ENCODE assay signal across 8 cellular contexts in the genomic region with DNA sequence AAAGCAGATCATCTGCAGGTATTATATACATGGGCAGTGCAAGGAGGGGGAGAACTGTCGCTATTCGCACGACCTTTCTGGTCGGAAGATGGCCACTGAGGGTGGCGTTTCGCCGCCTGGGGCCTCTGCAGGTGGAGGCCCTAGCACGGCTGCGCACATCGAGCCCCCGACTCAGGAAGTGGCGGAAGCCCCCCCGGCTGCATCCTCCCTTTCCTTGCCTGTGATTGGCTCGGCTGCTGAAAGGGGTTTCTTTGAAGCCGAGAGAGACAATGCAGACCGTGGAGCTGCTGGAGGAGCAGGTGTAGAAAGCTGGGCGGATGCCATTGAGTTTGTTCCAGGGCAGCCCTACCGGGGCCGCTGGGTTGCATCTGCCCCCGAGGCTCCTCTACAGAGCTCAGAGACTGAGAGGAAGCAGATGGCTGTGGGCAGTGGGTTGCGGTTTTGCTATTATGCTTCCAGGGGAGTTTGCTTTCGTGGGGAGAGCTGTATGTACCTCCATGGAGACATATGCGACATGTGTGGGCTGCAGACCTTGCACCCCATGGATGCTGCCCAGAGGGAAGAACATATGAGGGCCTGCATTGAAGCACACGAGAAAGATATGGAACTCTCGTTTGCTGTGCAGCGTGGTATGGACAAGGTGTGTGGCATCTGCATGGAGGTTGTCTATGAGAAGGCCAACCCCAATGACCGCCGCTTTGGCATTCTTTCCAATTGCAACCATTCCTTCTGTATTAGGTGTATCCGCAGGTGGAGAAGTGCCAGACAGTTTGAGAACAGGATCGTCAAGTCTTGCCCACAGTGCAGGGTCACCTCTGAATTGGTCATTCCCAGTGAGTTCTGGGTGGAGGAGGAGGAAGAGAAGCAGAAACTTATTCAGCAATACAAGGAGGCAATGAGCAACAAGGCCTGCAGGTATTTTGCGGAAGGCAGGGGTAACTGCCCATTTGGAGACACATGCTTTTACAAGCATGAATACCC. TPM values are rescaled to one million over a fixed set of nuclear protein-coding genes. Genes with fewer than 3 reads are reported as not detected.
DNase-seq lines count a peak whose midpoint lies in the region; ATAC-seq, FAIRE-seq and TF ChIP-seq lines count a peak whose summit lies in the region.

No MANE protein-coding gene starts in this region.

- no peaks in the 10 kb centered on the region for H3K27me3 Mint-ChIP-seq in activated CD8-positive, alpha-beta T cell treated with anti-CD3 and anti-CD28 coated beads for 36 hours
- H3K27me3 Mint-ChIP-seq in Calu3 (ENCODE audit: unreplicated experiment) = no peaks in the 10 kb centered on the region

- H3K4me3 Mint-ChIP-seq in activated CD8-positive, alpha-beta T cell treated with anti-CD3 and anti-CD28 coated beads for 36 hours = peak overlapping the region; percentile 60
- no peak overlapping the region for H3K4me3 Mint-ChIP-seq in Calu3 (ENCODE audit: low read depth, unreplicated experiment)

- H3K4me1 Mint-ChIP-seq in activated CD8-positive, alpha-beta T cell treated with anti-CD3 and anti-CD28 coated beads for 36 hours (ENCODE audit: low read depth) = no peaks in the 10 kb centered on the region
- no peaks in the 10 kb centered on the region for H3K4me1 Mint-ChIP-seq in Calu3 (ENCODE audit: low read depth, unreplicated experiment)

- POLR2A ChIA-PET in activated CD8-positive, alpha-beta T cell treated with anti-CD3 and anti-CD28 coated beads for 36 hours (lab: Charles Lee) = interaction anchor here (0.6 kb wide), 1 partner anchor 40 kb away, joined by 3 read pairs; no protein-coding TSS in a partner anchor

- H3K27ac ChIP-seq in tibial nerve = peak overlapping the region in 1 of 4 donors; percentile 41

- H3K4me3 ChIP-seq in iPS-18c (ENCODE audit: insufficient read depth, low read depth, low read length) (peak overlapping the region; percentile 15; the same call in 1 of the 2 replicates), tibial nerve (peak overlapping the region; percentile 14 to 41 (median 22))

- TF ChIP-seq CTCF in activated CD8-positive, alpha-beta T cell treated with anti-CD3 and anti-CD28 coated beads for 36 hours (IDR thresholded peaks at IDR 0.05) = no peak
- no peak for TF ChIP-seq CTCF in tibial nerve (IDR thresholded peaks at IDR 0.05)
- no peak for TF ChIP-seq CTCF in D721Med (IDR thresholded peaks at IDR 0.05; ENCODE audit: insufficient read depth, missing control alignments)
- no peak for TF ChIP-seq CTCF in Calu3 (IDR thresholded peaks at IDR 0.05; ENCODE audit: unreplicated experiment)

- no TSS peak for BruUV-seq in Calu3 (replicated peaks; lab: Mats Ljungman, UMichigan)

- H3K27me3 ChIP-seq in tibial nerve = no peaks in the 10 kb centered on the region

- 84 to 88% methylated on average over 25 to 30 of the region's 31 CpGs for WGBS in tibial nerve, 2 donors

- CTCF ChIA-PET in activated CD8-positive, alpha-beta T cell treated with anti-CD3 and anti-CD28 coated beads for 36 hours (lab: Charles Lee) = no interaction called here
- CTCF ChIA-PET in Calu3 (lab: Charles Lee) = no interaction called here

- DNase-seq in ELR (ENCODE audit: low read depth) = peak; percentile 35
- peak; percentile 83 for DNase-seq in NCI-H2081 treated with DMSO at 0.1 percent for 48 hours (lab: John Stamatoyannopoulos, UW)
- DNase-seq in activated CD8-positive, alpha-beta T cell treated with anti-CD3 and anti-CD28 coated beads for 36 hours = peak; percentile 37
- DNase-seq in tibial nerve (ENCODE audit: low spot score in 2 of 2) = no peak
- no peak for DNase-seq in D721Med (ENCODE audit: insufficient read length, low spot score)
- no peak for DNase-seq in Calu3

- no peaks in the 10 kb centered on the region for H3K4me1 ChIP-seq in tibial nerve

- H3K36me3 ChIP-seq in tibial nerve = no peaks in the 10 kb centered on the region

- no peak for TF ChIP-seq POLR2A in tibial nerve (IDR thresholded peaks at IDR 0.05)

- H3K9me3 ChIP-seq in iPS-18c (ENCODE audit: control insufficient read depth, insufficient read depth, low read length) (peaks cover 5% of the 10 kb centered on the region), tibial nerve (peaks cover 0 to 13% (median 0%) of the 10 kb centered on the region in 4 donors)

- intact Hi-C loops in activated CD8-positive, alpha-beta T cell treated with anti-CD3 and anti-CD28 coated beads for 36 hours (cut with micrococcal nuclease) = no loop called here
- intact Hi-C loops in Calu3 (cut with micrococcal nuclease; ENCODE audit: unreplicated experiment) = no loop called here

- ATAC-seq in activated CD8-positive, alpha-beta T cell treated with anti-CD3 and anti-CD28 coated beads for 36 hours = peak; percentile 37
- no peak for ATAC-seq in HG03469 (IDR thresholded peaks at IDR 0.05; ENCODE audit: unreplicated experiment)

- no peak for TF ChIP-seq EP300 in tibial nerve (IDR thresholded peaks at IDR 0.05)

- H3K9me3 Mint-ChIP-seq in activated CD8-positive, alpha-beta T cell treated with anti-CD3 and anti-CD28 coated beads for 36 hours = no peaks in the 10 kb centered on the region
- no peaks in the 10 kb centered on the region for H3K9me3 Mint-ChIP-seq in Calu3 (ENCODE audit: low read depth, unreplicated experiment)

- no peaks in the 10 kb centered on the region for H3K36me3 Mint-ChIP-seq in activated CD8-positive, alpha-beta T cell treated with anti-CD3 and anti-CD28 coated beads for 36 hours (ENCODE audit: low read depth)
- H3K36me3 Mint-ChIP-seq in Calu3 (ENCODE audit: insufficient read depth, unreplicated experiment) = no peaks in the 10 kb centered on the region

- no peak for FAIRE-seq in D721Med (lab: Jason Lieb, UNC)

- peak overlapping the region; percentile 15 for H3K27ac Mint-ChIP-seq in activated CD8-positive, alpha-beta T cell treated with anti-CD3 and anti-CD28 coated beads for 36 hours
- no peak overlapping the region for H3K27ac Mint-ChIP-seq in Calu3 (ENCODE audit: unreplicated experiment)

RNA-seq across cellular contexts. Expression of gene MKRN3, which starts 0.9 kb away (rescaled TPM):
- total RNA-seq in activated CD8-positive, alpha-beta T cell treated with anti-CD3 and anti-CD28 coated beads for 36 hours = 1 to 10 TPM; 1.3 to 1.6 TPM
- total RNA-seq in tibial nerve (1 to 10 TPM in 2 of 4 donors, not detected in 2; 1.0 to 2.8 TPM), Calu3 (2022) (not detected in 2 replicates)

Comparison
In these comparisons a context has a peak if more than half of its experiments do, and no peak if none do; other contexts are left out.
1. DNase-seq: peak in ELR (single experiment), NCI-H2081 treated with DMSO at 0.1 percent for 48 hours (single experiment) and activated CD8-positive, alpha-beta T cell treated with anti-CD3 and anti-CD28 coated beads for 36 hours (single experiment); none in tibial nerve (0 of 2), D721Med (single experiment) and Calu3 (single experiment).